ENCODE assay signal across 10 cellular contexts in genomic region chr1:101004061-101004460, GRCh38. TPM values are rescaled to one million over a fixed set of nuclear protein-coding genes. Genes with fewer than 3 reads are reported as not detected.
DNase-seq lines count a peak whose midpoint lies in the region; ATAC-seq, FAIRE-seq and TF ChIP-seq lines count a peak whose summit lies in the region.
"Had no signal": no experiment of that assay in that cellular context is flagged by ENCODE, and none has a peak within 500 bp of the region (broad histone marks: within the 10 kb centered on the region; RNA-seq: fewer than 3 reads in every experiment).

No MANE protein-coding gene starts in this region.

- no peaks in the 10 kb centered on the region for H3K9me3 ChIP-seq in pancreas
- no peaks in the 10 kb centered on the region for H3K9me3 ChIP-seq in adrenal gland (replicated peaks in 1 of 3)

- DNase-seq in NCI-H2029 (lab: John Stamatoyannopoulos, UW) (peak; percentile 11), NCI-H2029 treated with DMSO at 0.1 percent for 48 hours (lab: John Stamatoyannopoulos, UW) (no peak), HT-29 (ENCODE audit: low spot score) (peak; percentile 6), cardiac fibroblast (ENCODE audit: low read depth in 2 of 2) (peak; percentile 59 to 85), pancreas (no peak), midbrain (lab: John Stamatoyannopoulos, UW) (no peak), adrenal gland (no peak)
- DNase-seq: naive B cell, NCI-H1105 had no signal

- 17 to 22% methylated on average over 1 of the region's 1 CpG for WGBS in pancreas, 2 donors
- WGBS in adrenal gland, 4 donors, result 74 to 88% (median 79%) methylated on average over 1 of the region's 1 CpG

- TF ChIP-seq CTCF in cardiac fibroblast (IDR thresholded peaks at IDR 0.05; ENCODE audit: low read depth, low read length) (no peak), pancreas (IDR thresholded peaks at IDR 0.05) (no peak), adrenal gland (IDR thresholded peaks at IDR 0.05) (no peak)

- H3K4me3 ChIP-seq in cardiac fibroblast (replicated peaks in 1 of 2; ENCODE audit: low read depth in 2 of 2, low read length in 2 of 2) (no peak overlapping the region), pancreas (no peak overlapping the region), adrenal gland (no peak overlapping the region)

- H3K27me3 ChIP-seq in pancreas, result no peaks in the 10 kb centered on the region
- no peaks in the 10 kb centered on the region for H3K27me3 ChIP-seq in adrenal gland

- H3K27ac ChIP-seq in pancreas, result peak overlapping the region in 1 of 4 donors; percentile 20
- H3K27ac ChIP-seq in adrenal gland, result no peak overlapping the region

- TF ChIP-seq POLR2A in adrenal gland (IDR thresholded peaks at IDR 0.05), result no peak

- H3K4me1 ChIP-seq in pancreas (peaks cover 0 to 15% (median 0%) of the 10 kb centered on the region in 3 donors), adrenal gland (replicated peaks in 1 of 2) (peaks cover 0 to 25% of the 10 kb centered on the region in 2 donors)

- H3K36me3 ChIP-seq in pancreas (no peaks in the 10 kb centered on the region), adrenal gland (replicated peaks in 1 of 2) (peaks cover 0 to 4% of the 10 kb centered on the region in 2 donors)

- ATAC-seq in pancreas, result peak; percentile 48 to 75 (median 70)
- ATAC-seq in HG03025 (IDR thresholded peaks at IDR 0.05; ENCODE audit: low FRiP score, unreplicated experiment), result no peak

- intact Hi-C loops in pancreas (cut with DNase I), result no loop called here
- intact Hi-C loops in adrenal gland (cut with DNase I), result no loop called here

- no peak for FAIRE-seq in pancreas (lab: Jason Lieb, UNC)

RNA-seq across cellular contexts. Expression of gene DPH5, which starts 21.5 kb away (rescaled TPM):
- total RNA-seq in HT-29 (2014; rRNA removed; shearing (Covaris generic)), result 9.5 and 9.9 TPM in 2 replicates
- total RNA-seq in pancreas (10 to 100 TPM; 17.5 to 28.6 (median 22.4) TPM), adrenal gland (10 to 100 TPM; 21.7 to 49.7 (median 37.0) TPM)
- polyA plus RNA-seq in pancreas (10 to 100 TPM; 22.9 to 29.5 TPM), adrenal gland (10 to 100 TPM; 37.7 to 59.1 (median 48.9) TPM)

Comparison
In these comparisons a context has a peak if more than half of its experiments do, and no peak if none do; other contexts are left out.
1. DNase-seq: peak in NCI-H2029 (single experiment), HT-29 (single experiment) and cardiac fibroblast (2 of 2); none in NCI-H2029 treated with DMSO at 0.1 percent for 48 hours (single experiment), pancreas (0 of 6), midbrain (single experiment) and adrenal gland (0 of 7).